In the genomic region with DNA sequence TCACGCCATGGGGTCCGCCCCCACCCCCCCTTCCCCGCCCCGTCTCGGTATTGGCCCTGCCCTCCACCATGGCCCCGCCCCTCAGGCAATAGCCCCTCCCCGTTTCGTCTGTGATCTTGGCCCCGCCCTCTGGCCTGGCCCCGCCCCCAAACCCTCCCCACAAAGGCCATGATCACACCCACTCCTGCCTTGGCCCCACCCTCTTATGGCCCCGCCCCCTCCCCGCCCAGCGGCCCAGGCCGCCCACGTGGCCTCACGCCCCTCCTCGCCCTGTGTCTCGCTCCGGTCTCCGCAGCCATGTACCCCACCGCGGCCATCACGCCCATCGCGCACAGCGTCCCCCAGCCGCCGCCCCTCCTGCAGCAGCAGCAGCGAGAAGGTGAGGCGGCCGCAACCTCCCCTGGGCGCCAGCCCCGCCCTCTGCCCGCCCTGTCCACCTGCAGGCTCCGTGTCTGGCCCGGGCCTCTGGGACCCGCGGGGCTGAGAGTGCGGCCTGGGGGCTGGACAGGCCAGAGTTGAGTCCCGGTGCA, we compare ENCODE assay signal across 8 cellular contexts.
A peak's percentile ranks its signal among the peaks of the same experiment; 100 is the strongest.
DNase-seq lines count a peak whose midpoint lies in the region; ATAC-seq and TF ChIP-seq lines count a peak whose summit lies in the region.

No MANE protein-coding gene starts in this region.

- no peak overlapping the region for H3K27ac Mint-ChIP-seq in activated T-helper 1 cell treated with anti-CD3 and anti-CD28 coated beads, Interleukin-12 subunit alpha, Interleukin-12 subunit beta, Interleukin-2, Interleukin-4 antibody, amounts not matched to agents 30 ng/mL and 10 ng/mL and 1 ng/mL, durations not matched to agents 14 hours and 24 hours and 36 hours

- H3K27ac ChIP-seq in testis, result no peak overlapping the region

- TF ChIP-seq POLR2A in testis (IDR thresholded peaks at IDR 0.05), result no peak

- no peaks in the 10 kb centered on the region for H3K27me3 ChIP-seq in testis
- H3K27me3 ChIP-seq in MG63, result peaks cover 8% of the 10 kb centered on the region

- no peaks in the 10 kb centered on the region for H3K9me3 ChIP-seq in testis
- no peaks in the 10 kb centered on the region for H3K9me3 ChIP-seq in MG63

- WGBS in testis, 2 donors, result 4 to 5% methylated on average over 6 to 30 of the region's 40 CpGs

- H3K4me1 Mint-ChIP-seq in activated T-helper 1 cell treated with anti-CD3 and anti-CD28 coated beads, Interleukin-12 subunit alpha, Interleukin-12 subunit beta, Interleukin-2, Interleukin-4 antibody, amounts not matched to agents 30 ng/mL and 10 ng/mL and 1 ng/mL, durations not matched to agents 14 hours and 24 hours and 36 hours (ENCODE audit: low read depth), result no peaks in the 10 kb centered on the region

- no peak overlapping the region for H3K4me3 Mint-ChIP-seq in activated T-helper 1 cell treated with anti-CD3 and anti-CD28 coated beads, Interleukin-12 subunit alpha, Interleukin-12 subunit beta, Interleukin-2, Interleukin-4 antibody, amounts not matched to agents 30 ng/mL and 10 ng/mL and 1 ng/mL, durations not matched to agents 14 hours and 24 hours and 36 hours

- H3K36me3 Mint-ChIP-seq in activated T-helper 1 cell treated with anti-CD3 and anti-CD28 coated beads, Interleukin-12 subunit alpha, Interleukin-12 subunit beta, Interleukin-2, Interleukin-4 antibody, amounts not matched to agents 30 ng/mL and 10 ng/mL and 1 ng/mL, durations not matched to agents 14 hours and 24 hours and 36 hours (ENCODE audit: low read depth), result no peaks in the 10 kb centered on the region

- peak overlapping the region; percentile 40 to 46 for H3K4me3 ChIP-seq in testis
- no peak overlapping the region for H3K4me3 ChIP-seq in MG63

- H3K36me3 ChIP-seq in testis (ENCODE audit: low read depth, missing control alignments) (no peaks in the 10 kb centered on the region), MG63 (no peaks in the 10 kb centered on the region)

- DNase-seq in activated T-helper 1 cell treated with Interleukin-2 at 50 U/mL for 16 hours (ENCODE audit: low read depth) (peak; percentile 35), left colon (peak in 1 of 2 donors; percentile 68), testis (no peak), LoVo (ENCODE audit: low spot score) (no peak), MG63 (no peak)
- DNase-seq in activated T-helper 1 cell treated with anti-CD3 and anti-CD28 coated beads, Interleukin-12 subunit alpha, Interleukin-12 subunit beta, Interleukin-2, Interleukin-4 antibody, amounts not matched to agents 30 ng/mL and 10 ng/mL and 1 ng/mL, durations not matched to agents 14 hours and 24 hours and 36 hours (ENCODE audit: low spot score), result no peak
- peak; percentile 49 for DNase-seq in activated naive CD4-positive, alpha-beta T cell treated with Interleukin-2 at 50 U/mL for 16 hours

- no peaks in the 10 kb centered on the region for H3K9me3 Mint-ChIP-seq in activated T-helper 1 cell treated with anti-CD3 and anti-CD28 coated beads, Interleukin-12 subunit alpha, Interleukin-12 subunit beta, Interleukin-2, Interleukin-4 antibody, amounts not matched to agents 30 ng/mL and 10 ng/mL and 1 ng/mL, durations not matched to agents 14 hours and 24 hours and 36 hours

- TF ChIP-seq CTCF in testis (IDR thresholded peaks at IDR 0.05), result no peak

- peak; percentile 61 for ATAC-seq in left colon
- no peak for ATAC-seq in HG03521 (IDR thresholded peaks at IDR 0.05; ENCODE audit: unreplicated experiment)

- peaks cover 14% of the 10 kb centered on the region for H3K27me3 Mint-ChIP-seq in activated T-helper 1 cell treated with anti-CD3 and anti-CD28 coated beads, Interleukin-12 subunit alpha, Interleukin-12 subunit beta, Interleukin-2, Interleukin-4 antibody, amounts not matched to agents 30 ng/mL and 10 ng/mL and 1 ng/mL, durations not matched to agents 14 hours and 24 hours and 36 hours (ENCODE audit: insufficient read depth)

- H3K4me1 ChIP-seq in testis, result peaks cover 4% of the 10 kb centered on the region

- intact Hi-C loops in activated T-helper 1 cell treated with anti-CD3 and anti-CD28 coated beads, Interleukin-12 subunit alpha, Interleukin-12 subunit beta, Interleukin-2, Interleukin-4 antibody, amounts not matched to agents 30 ng/mL and 10 ng/mL and 1 ng/mL, durations not matched to agents 14 hours and 24 hours and 36 hours (cut with micrococcal nuclease), result loop anchor here (1.0 to 2.0 kb wide), 3 partner anchors 9 to 287 kb away; a partner anchor contains a TSS
- intact Hi-C loops in left colon (cut with DNase I, micrococcal nuclease), result no loop called here
- intact Hi-C loops in testis (cut with DNase I; ENCODE audit: low total_unique reads), result no loop called here

Comparison
In these comparisons a context has a peak if more than half of its experiments do, and no peak if none do; other contexts are left out.
1. DNase-seq: peak in activated T-helper 1 cell treated with Interleukin-2 at 50 U/mL for 16 hours (single experiment) and activated naive CD4-positive, alpha-beta T cell treated with Interleukin-2 at 50 U/mL for 16 hours (single experiment); none in activated T-helper 1 cell treated with anti-CD3 and anti-CD28 coated beads, Interleukin-12 subunit alpha, Interleukin-12 subunit beta, Interleukin-2, Interleukin-4 antibody, amounts not matched to agents 30 ng/mL and 10 ng/mL and 1 ng/mL, durations not matched to agents 14 hours and 24 hours and 36 hours (single experiment), testis (single experiment), LoVo (single experiment) and MG63 (single experiment).